Comparison of ENCODE assay signal across 1 cellular context in the genomic region with DNA sequence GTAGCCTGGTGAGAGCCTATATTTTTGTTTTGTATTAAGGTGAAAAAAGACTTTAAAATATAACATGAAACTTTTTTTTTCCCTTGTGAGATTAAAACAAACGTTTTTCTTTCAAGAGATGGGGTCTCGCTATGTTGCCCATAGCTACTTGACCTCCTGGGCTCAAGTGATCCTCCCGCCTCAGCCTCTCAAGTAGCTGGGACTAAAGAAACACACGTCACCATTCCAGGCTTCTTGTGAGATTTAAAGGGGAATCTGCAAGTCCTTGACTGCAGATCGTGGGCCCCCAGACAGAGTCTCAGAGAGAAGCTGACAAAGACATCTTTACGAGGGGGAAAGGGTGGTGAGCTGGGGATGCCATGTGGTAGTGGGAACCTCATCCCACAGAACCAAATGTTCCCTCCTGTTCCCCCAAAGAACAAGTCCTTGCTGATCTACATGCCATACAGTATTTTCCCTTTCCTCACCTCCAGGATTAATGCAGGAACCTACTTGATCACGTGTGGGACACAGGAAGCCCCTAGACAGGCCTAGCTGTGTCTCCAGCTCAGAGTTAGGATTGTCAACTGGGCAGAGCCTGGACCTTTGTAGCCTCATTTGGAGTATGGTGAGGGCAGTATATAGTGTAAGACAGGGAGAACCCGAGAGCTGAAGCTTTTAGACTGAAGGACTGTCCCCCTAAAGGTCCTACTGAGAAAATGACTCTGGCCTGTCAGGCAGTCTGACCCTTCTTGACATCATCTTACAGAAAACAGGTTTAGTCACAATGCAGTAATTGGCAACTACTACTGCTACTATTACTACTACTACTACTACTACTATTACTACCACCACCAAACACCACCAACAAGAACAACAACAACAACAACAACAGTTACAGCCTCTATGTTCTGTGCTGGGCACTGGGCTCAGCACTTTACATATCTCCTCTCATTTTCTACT.
TF ChIP-seq lines count a peak whose summit lies in the region.

No MANE protein-coding gene starts in this region.

TF ChIP-seq in WTC11, 78 proteins besides CTCF, POLR2A, EP300 and RAD21 (continued from another document):
- TF ChIP-seq, protein P1, sequence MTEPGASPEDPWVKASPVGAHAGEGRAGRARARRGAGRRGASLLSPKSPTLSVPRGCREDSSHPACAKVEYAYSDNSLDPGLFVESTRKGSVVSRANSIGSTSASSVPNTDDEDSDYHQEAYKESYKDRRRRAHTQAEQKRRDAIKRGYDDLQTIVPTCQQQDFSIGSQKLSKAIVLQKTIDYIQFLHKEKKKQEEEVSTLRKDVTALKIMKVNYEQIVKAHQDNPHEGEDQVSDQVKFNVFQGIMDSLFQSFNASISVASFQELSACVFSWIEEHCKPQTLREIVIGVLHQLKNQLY (CRISPR knock-in tag; IDR thresholded peaks at IDR 0.05): no peak
- TF ChIP-seq, protein P2, sequence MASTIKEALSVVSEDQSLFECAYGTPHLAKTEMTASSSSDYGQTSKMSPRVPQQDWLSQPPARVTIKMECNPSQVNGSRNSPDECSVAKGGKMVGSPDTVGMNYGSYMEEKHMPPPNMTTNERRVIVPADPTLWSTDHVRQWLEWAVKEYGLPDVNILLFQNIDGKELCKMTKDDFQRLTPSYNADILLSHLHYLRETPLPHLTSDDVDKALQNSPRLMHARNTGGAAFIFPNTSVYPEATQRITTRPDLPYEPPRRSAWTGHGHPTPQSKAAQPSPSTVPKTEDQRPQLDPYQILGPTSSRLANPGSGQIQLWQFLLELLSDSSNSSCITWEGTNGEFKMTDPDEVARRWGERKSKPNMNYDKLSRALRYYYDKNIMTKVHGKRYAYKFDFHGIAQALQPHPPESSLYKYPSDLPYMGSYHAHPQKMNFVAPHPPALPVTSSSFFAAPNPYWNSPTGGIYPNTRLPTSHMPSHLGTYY (CRISPR knock-in tag; IDR thresholded peaks at IDR 0.05): no peak
TF ChIP-seq in WTC11: peak in this region for 0.
